Comparison of ENCODE assay signal across 1 cellular context in the genomic region with DNA sequence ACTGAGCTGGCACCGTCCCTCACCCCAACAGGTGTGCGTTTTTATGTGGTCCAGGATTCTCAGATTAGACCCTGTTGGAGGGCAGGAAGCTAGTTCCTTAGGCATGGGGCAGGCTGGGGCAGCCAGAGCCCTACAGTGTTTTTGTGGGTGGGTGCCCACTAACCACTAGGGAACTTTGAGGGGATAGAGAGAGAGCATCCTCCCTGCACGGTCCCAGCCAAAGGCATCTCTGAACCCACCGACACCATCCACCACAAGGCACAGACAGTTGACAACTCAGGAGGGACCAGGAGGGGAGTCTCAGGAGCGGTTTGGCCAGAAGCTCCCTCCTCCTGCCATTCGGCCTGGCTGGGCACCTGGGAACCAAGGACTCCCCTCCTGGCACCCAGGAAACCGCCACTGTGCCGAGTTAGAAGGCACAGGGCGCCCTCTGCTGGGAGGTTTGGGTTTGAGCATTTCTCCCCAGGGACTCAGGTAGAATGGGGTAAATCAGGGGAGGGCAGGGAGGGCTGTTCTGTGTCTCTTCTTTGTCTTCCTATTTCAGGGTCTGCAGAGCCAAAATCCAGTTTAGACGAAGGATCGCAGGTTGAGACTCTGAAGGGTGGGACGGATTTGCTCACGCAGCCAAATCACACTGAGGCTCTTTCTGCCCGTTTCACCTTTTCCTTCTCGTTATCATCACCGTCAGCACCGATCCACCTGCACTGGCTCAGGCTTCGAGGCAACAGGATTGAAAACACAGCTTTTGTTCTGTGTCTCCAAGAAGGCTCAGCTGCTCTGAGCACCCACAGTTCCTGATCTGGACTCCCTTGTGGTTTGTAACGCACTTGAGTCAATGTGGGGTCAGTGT.
TF ChIP-seq lines count a peak whose summit lies in the region.

No MANE protein-coding gene starts in this region.

TF ChIP-seq in K562, 482 proteins besides CTCF, POLR2A, EP300 and RAD21 (continued from another document):
- TF ChIP-seq GABPB2 (CRISPR knock-in tag; conservative IDR thresholded peaks at IDR 0.05) (no peak), MNT (conservative IDR thresholded peaks at IDR 0.05) (no peak), HCFC1 (IDR thresholded peaks at IDR 0.05; ENCODE audit: low read depth, low read length) (no peak), HNRNPK (IDR thresholded peaks at IDR 0.05; ENCODE audit: low read depth, low read length, poor library complexity, severe bottlenecking) (no peak), HMBOX1 (IDR thresholded peaks at IDR 0.05) (no peak), RBM15 (IDR thresholded peaks at IDR 0.05; ENCODE audit: insufficient read depth, low read length) (no peak), HMG20A (CRISPR knock-in tag; conservative IDR thresholded peaks at IDR 0.05) (no peak), CC2D1A (IDR thresholded peaks at IDR 0.05) (no peak)
